9 cellular contexts compared by ENCODE assay signal in genomic region chr19:57282011-57282636, GRCh38. TPM values are rescaled to one million over a fixed set of nuclear protein-coding genes. Genes with fewer than 3 reads are reported as not detected.
DNase-seq lines count a peak whose midpoint lies in the region; ATAC-seq, FAIRE-seq and TF ChIP-seq lines count a peak whose summit lies in the region.
"Had no signal": no experiment of that assay in that cellular context is flagged by ENCODE, and none has a peak within 500 bp of the region (broad histone marks: within the 10 kb centered on the region; RNA-seq: fewer than 3 reads in every experiment).

No MANE protein-coding gene starts in this region.

- peaks cover 44% of the 10 kb centered on the region for H3K36me3 Mint-ChIP-seq in activated naive CD8-positive, alpha-beta T cell treated with anti-CD3 and anti-CD28 coated beads, Interleukin-2, amount 10 ng/mL, durations not matched to agents 7 days and 5 days

- FAIRE-seq in H54 (lab: Jason Lieb, UNC), result no peak

- H3K36me3 ChIP-seq in ACC112 (ENCODE audit: insufficient read depth, low read length) (peaks cover 9% of the 10 kb centered on the region), liver (ENCODE audit: control insufficient read depth in 4 of 4, insufficient read depth in 3 of 4, low read depth in 1 of 4, low read length in 3 of 4) (peaks cover 7 to 32% (median 25%) of the 10 kb centered on the region in 4 donors)

- peaks cover 59% of the 10 kb centered on the region for H3K79me2 ChIP-seq in ACC112 (ENCODE audit: control insufficient read depth, insufficient read depth, low read length, unreplicated experiment)

- no peaks in the 10 kb centered on the region for H3K27me3 Mint-ChIP-seq in activated naive CD8-positive, alpha-beta T cell treated with anti-CD3 and anti-CD28 coated beads, Interleukin-2, amount 10 ng/mL, durations not matched to agents 7 days and 5 days
- H3K27me3 Mint-ChIP-seq: progenitor cell of endocrine pancreas had no signal

- no peak for TF ChIP-seq CTCF in liver (IDR thresholded peaks at IDR 0.05; ENCODE audit: low read depth, low read length, missing input control)

- H3K27ac ChIP-seq in ACC112 (ENCODE audit: low read depth, low read length) (no peak overlapping the region), liver (ENCODE audit: low read depth in 1 of 2, low read length in 2 of 2) (peak overlapping the region in 1 of 2 donors; percentile 29)

- ATAC-seq in activated naive CD8-positive, alpha-beta T cell treated with anti-CD3 and anti-CD28 coated beads, Interleukin-2, amount 10 ng/mL, durations not matched to agents 7 days and 5 days (ENCODE audit: low read depth), result no peak
- ATAC-seq in HG02642 (IDR thresholded peaks at IDR 0.05; ENCODE audit: poor library complexity, unreplicated experiment), result no peak

- H3K4me1 ChIP-seq in ACC112 (ENCODE audit: control insufficient read depth, insufficient read depth, low read length, unreplicated experiment) (peaks cover 13% of the 10 kb centered on the region), liver (ENCODE audit: control insufficient read depth in 4 of 4, insufficient read depth in 4 of 4, low read length in 3 of 4) (peaks cover 2 to 21% (median 13%) of the 10 kb centered on the region in 4 donors)

- peak overlapping the region; percentile 86 for H3K27ac Mint-ChIP-seq in activated naive CD8-positive, alpha-beta T cell treated with anti-CD3 and anti-CD28 coated beads, Interleukin-2, amount 10 ng/mL, durations not matched to agents 7 days and 5 days
- H3K27ac Mint-ChIP-seq: progenitor cell of endocrine pancreas had no signal

- no peak overlapping the region for H3K9ac ChIP-seq in liver (ENCODE audit: low read depth in 1 of 2, low read length in 2 of 2)

- no peak overlapping the region for H2AFZ ChIP-seq in ACC112 (ENCODE audit: low read length, unreplicated experiment)

- WGBS in liver, result 86% methylated on average over 5 of the region's 5 CpGs

- TF ChIP-seq POLR2A in H54 (IDR thresholded peaks at IDR 0.05; ENCODE audit: low read depth, low read length), result no peak

- no peak overlapping the region for H3K4me3 Mint-ChIP-seq in activated naive CD8-positive, alpha-beta T cell treated with anti-CD3 and anti-CD28 coated beads, Interleukin-2, amount 10 ng/mL, durations not matched to agents 7 days and 5 days

- H3K4me3 ChIP-seq in ACC112 (ENCODE audit: low read depth, low read length) (peak overlapping the region; percentile 86), liver (ENCODE audit: low read depth in 1 of 3, low read length in 3 of 3) (peak overlapping the region in 2 of 3 donors; percentile 4 to 46)

- POLR2A ChIA-PET in activated naive CD8-positive, alpha-beta T cell treated with anti-CD3 and anti-CD28 coated beads, Interleukin-2, amount 10 ng/mL, durations not matched to agents 7 days and 5 days (lab: Charles Lee), result interaction anchor here (1.0 kb wide), 1 partner anchor 20 kb away, joined by 5 read pairs; no protein-coding TSS in a partner anchor

- DNase-seq in H54 (ENCODE audit: insufficient read length, low spot score) (peak; percentile 7), cerebellum (ENCODE audit: low spot score) (no peak), EL (no peak), OCI-M2 (lab: John Stamatoyannopoulos, UW; ENCODE audit: unreplicated experiment) (no peak)
- no peak for DNase-seq in activated naive CD8-positive, alpha-beta T cell treated with anti-CD3 and anti-CD28 coated beads, Interleukin-2, amount 10 ng/mL, durations not matched to agents 7 days and 5 days

- peaks cover 3% of the 10 kb centered on the region for H3K9me3 Mint-ChIP-seq in activated naive CD8-positive, alpha-beta T cell treated with anti-CD3 and anti-CD28 coated beads, Interleukin-2, amount 10 ng/mL, durations not matched to agents 7 days and 5 days

- H3K27me3 ChIP-seq in ACC112 (ENCODE audit: insufficient read depth, low read length), result no peaks in the 10 kb centered on the region
- H3K27me3 ChIP-seq in liver (ENCODE audit: control insufficient read depth in 4 of 4, insufficient read depth in 4 of 4, low read length in 3 of 4), result no peaks in the 10 kb centered on the region

- no peak for TF ChIP-seq RAD21 in liver (IDR thresholded peaks at IDR 0.05)

- peaks cover 29% of the 10 kb centered on the region for H3K4me1 Mint-ChIP-seq in activated naive CD8-positive, alpha-beta T cell treated with anti-CD3 and anti-CD28 coated beads, Interleukin-2, amount 10 ng/mL, durations not matched to agents 7 days and 5 days

- peaks cover 0 to 2% (median 0%) of the 10 kb centered on the region in 4 donors for H3K9me3 ChIP-seq in liver (ENCODE audit: control insufficient read depth in 4 of 4, low read length in 3 of 4)

TF ChIP-seq in liver, 16 proteins besides CTCF, POLR2A, EP300 and RAD21:
- TF ChIP-seq EGR1 (IDR thresholded peaks at IDR 0.05; ENCODE audit: low read depth in 2 of 2), result no peak
- TF ChIP-seq TAF1 (conservative IDR thresholded peaks at IDR 0.05), result no peak
- TF ChIP-seq SP1 (IDR thresholded peaks at IDR 0.05), result no peak
- TF ChIP-seq JUND (IDR thresholded peaks at IDR 0.05), result no peak
- TF ChIP-seq ATF3 (IDR thresholded peaks at IDR 0.05), result no peak
- no peak for TF ChIP-seq NR2F2 (IDR thresholded peaks at IDR 0.05)
- no peak for TF ChIP-seq MAX (IDR thresholded peaks at IDR 0.05)
- TF ChIP-seq RXRA (IDR thresholded peaks at IDR 0.05), result no peak
- TF ChIP-seq HNF4G (IDR thresholded peaks at IDR 0.05), result no peak
TF ChIP-seq in liver: peak in this region for 0.

RNA-seq across cellular contexts. Expression of gene ZNF460, which starts 1.8 kb away (rescaled TPM):
- 10 to 100 TPM; 58.2 to 67.1 TPM for total RNA-seq in activated naive CD8-positive, alpha-beta T cell treated with anti-CD3 and anti-CD28 coated beads, Interleukin-2, amount 10 ng/mL, durations not matched to agents 7 days and 5 days
- total RNA-seq in liver, result 10 to 100 TPM; 36.4 to 54.4 TPM
- polyA plus RNA-seq in liver, result 1 to 10 TPM in 1 of 2 donors, under 1 TPM in 1; 0.24 to 2.3 TPM
- 165 TPM for total RNA-seq in cerebellum

RNA-seq across cellular contexts. Expression of gene ZNF543, which starts 38.1 kb away (rescaled TPM):
- total RNA-seq in activated naive CD8-positive, alpha-beta T cell treated with anti-CD3 and anti-CD28 coated beads, Interleukin-2, amount 10 ng/mL, durations not matched to agents 7 days and 5 days, result 10 to 100 TPM; 11.8 to 12.5 TPM
- total RNA-seq in liver (1 to 10 TPM; 3.8 to 8.4 TPM), cerebellum (30.1 TPM)
- under 1 TPM; 0.38 to 0.58 TPM for polyA plus RNA-seq in liver

RNA-seq across cellular contexts. Expression of gene ZNF805, which starts 41.7 kb away (rescaled TPM):
- 10 to 100 TPM; 14.7 to 15.2 TPM for total RNA-seq in activated naive CD8-positive, alpha-beta T cell treated with anti-CD3 and anti-CD28 coated beads, Interleukin-2, amount 10 ng/mL, durations not matched to agents 7 days and 5 days
- 10 to 100 TPM; 13.4 to 13.9 TPM for total RNA-seq in liver
- polyA plus RNA-seq in liver, result under 1 TPM; 0.75 to 0.86 TPM
- total RNA-seq in cerebellum, result 35.5 TPM

RNA-seq across cellular contexts. Expression of gene AURKC, which starts 51.3 kb away (rescaled TPM):
- 1 to 10 TPM; 1.5 to 2.4 TPM for total RNA-seq in activated naive CD8-positive, alpha-beta T cell treated with anti-CD3 and anti-CD28 coated beads, Interleukin-2, amount 10 ng/mL, durations not matched to agents 7 days and 5 days
- total RNA-seq in liver, result under 1 TPM; 0.42 to 0.65 TPM
- polyA plus RNA-seq in liver, result 1 to 10 TPM in 1 of 2 donors, under 1 TPM in 1; 0.55 to 1.0 TPM
- total RNA-seq in cerebellum, result 0.82 TPM
